In the genomic region with DNA sequence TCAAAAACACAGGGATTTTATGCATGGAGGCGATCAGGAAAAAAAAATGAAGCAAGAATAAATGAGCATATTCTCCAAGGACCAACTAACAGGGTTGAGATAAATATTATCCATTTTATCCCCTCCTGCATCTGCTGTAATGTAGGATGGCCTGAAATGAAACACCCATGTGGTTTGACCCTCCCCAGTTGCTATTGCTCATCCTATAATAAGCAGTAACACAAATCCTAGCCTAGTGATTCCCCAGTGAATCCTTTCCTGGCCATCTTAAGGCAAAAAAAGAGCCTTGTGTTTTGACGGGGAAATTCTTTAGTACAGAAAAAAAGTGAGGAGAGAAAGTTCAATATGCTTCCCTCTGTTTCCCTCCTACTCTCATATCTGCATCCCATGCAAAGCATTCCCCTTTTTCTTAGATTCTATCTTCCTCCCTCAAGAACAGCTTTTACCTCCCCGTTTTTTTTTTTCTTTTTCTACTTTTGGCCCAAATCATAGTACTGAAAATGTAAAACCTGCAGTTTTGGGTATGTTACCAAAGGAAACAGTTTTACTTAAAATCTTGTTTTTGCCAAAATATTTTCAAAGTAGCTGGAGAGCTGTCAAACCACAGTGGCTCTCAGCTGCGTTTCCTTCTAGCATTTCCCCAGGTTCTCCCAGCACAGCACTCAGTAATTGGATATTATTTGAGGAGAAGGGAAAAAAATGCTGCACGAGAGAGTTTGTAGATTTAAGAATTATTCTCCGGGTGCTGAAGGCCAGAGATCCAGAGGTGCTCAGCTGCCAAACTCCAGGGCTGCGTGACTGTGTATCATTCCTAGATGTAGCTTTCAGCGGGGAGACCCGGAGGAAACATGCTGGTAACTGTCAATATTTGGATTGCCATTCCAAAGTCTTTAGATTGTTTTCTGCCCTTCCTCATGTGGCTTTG, we compare ENCODE assay signal across 19 cellular contexts.
DNase-seq lines count a peak whose midpoint lies in the region; ATAC-seq, FAIRE-seq and TF ChIP-seq lines count a peak whose summit lies in the region.
"Had no signal": no experiment of that assay in that cellular context is flagged by ENCODE, and none has a peak within 500 bp of the region (broad histone marks: within the 10 kb centered on the region; RNA-seq: fewer than 3 reads in every experiment).

No MANE protein-coding gene starts in this region.

- peak overlapping the region; percentile 45 to 65 (median 49) for H3K27ac Mint-ChIP-seq in nephron
- H3K27ac Mint-ChIP-seq: activated B cell treated with CpG ODN at 0.5 μM for 24 hours; activated CD8-positive, alpha-beta memory T cell treated with anti-CD3 and anti-CD28 coated beads, Interleukin-2, amount 10 ng/mL, durations not matched to agents 7 days and 5 days; activated naive CD4-positive, alpha-beta T cell treated with anti-CD3 and anti-CD28 coated beads for 36 hours had no signal

- H3K36me3 Mint-ChIP-seq in nephron (ENCODE audit: low read depth), result no peaks in the 10 kb centered on the region
- H3K36me3 Mint-ChIP-seq: activated CD8-positive, alpha-beta memory T cell treated with anti-CD3 and anti-CD28 coated beads, Interleukin-2, amount 10 ng/mL, durations not matched to agents 7 days and 5 days had no signal

- no peak for TF ChIP-seq RAD21 in A549 (conservative IDR thresholded peaks at IDR 0.05 in 1 of 2, IDR thresholded peaks at IDR 0.05 in 1 of 2)

- FAIRE-seq in A549 (lab: Jason Lieb, UNC), result no peak
- FAIRE-seq: A204.1, endometrium, kidney had no signal

- H3K27ac ChIP-seq in A549, result no peak overlapping the region
- H3K27ac ChIP-seq: parathyroid adenoma had no signal

- no peak for TF ChIP-seq CTCF in A549 (IDR thresholded peaks at IDR 0.05)
- no peak for TF ChIP-seq CTCF in nephron (IDR thresholded peaks at IDR 0.05; ENCODE audit: unreplicated experiment in 3 of 3)

- H3K4me1 Mint-ChIP-seq in nephron, result peaks cover 32% of the 10 kb centered on the region
- H3K4me1 Mint-ChIP-seq: activated B cell treated with CpG ODN at 0.5 μM for 24 hours; activated CD8-positive, alpha-beta memory T cell treated with anti-CD3 and anti-CD28 coated beads, Interleukin-2, amount 10 ng/mL, durations not matched to agents 7 days and 5 days had no signal

- no peak overlapping the region for H3K4me3 Mint-ChIP-seq in nephron
- H3K4me3 Mint-ChIP-seq: activated B cell treated with CpG ODN at 0.5 μM for 24 hours; activated CD8-positive, alpha-beta memory T cell treated with anti-CD3 and anti-CD28 coated beads, Interleukin-2, amount 10 ng/mL, durations not matched to agents 7 days and 5 days; activated naive CD4-positive, alpha-beta T cell treated with anti-CD3 and anti-CD28 coated beads for 36 hours had no signal

- WGBS in A549 (ENCODE audit: missing lambda C conversion rate), result 43% methylated on average over 9 of the region's 9 CpGs

- no peaks in the 10 kb centered on the region for H3K9me3 ChIP-seq in A549

- ATAC-seq in A549, result peak; percentile 34 to 47; a peak in 1 of 6 replicates
- ATAC-seq: activated CD8-positive, alpha-beta memory T cell treated with anti-CD3 and anti-CD28 coated beads, Interleukin-2, amount 10 ng/mL, durations not matched to agents 7 days and 5 days had no signal

- H3K4me3 ChIP-seq in A549, result no peak overlapping the region

- TF ChIP-seq EP300 in A549 (IDR thresholded peaks at IDR 0.05), result no peak

- peaks cover 7% of the 10 kb centered on the region for H3K9me3 Mint-ChIP-seq in nephron

- POLR2A ChIA-PET in A549 (lab: Yijun Ruan, JAX), result no interaction called here

- no peaks in the 10 kb centered on the region for H3K27me3 Mint-ChIP-seq in nephron (ENCODE audit: low read depth)
- H3K27me3 Mint-ChIP-seq: activated B cell treated with CpG ODN at 0.5 μM for 24 hours; activated CD8-positive, alpha-beta memory T cell treated with anti-CD3 and anti-CD28 coated beads, Interleukin-2, amount 10 ng/mL, durations not matched to agents 7 days and 5 days had no signal

- no peak for DNase-seq in A549 (ENCODE audit: low read depth in 1 of 2, low spot score in 1 of 2)
- DNase-seq in HS-27A (ENCODE audit: low read depth), result peak; percentile 26
- peak; percentile 56 for DNase-seq in dedifferentiated amniotic fluid mesenchymal stem cell (ENCODE audit: extremely low spot score)
- DNase-seq in LoVo (ENCODE audit: low spot score), result no peak
- no peak for DNase-seq in SHP77 (lab: John Stamatoyannopoulos, UW)
- DNase-seq in SKM-1 (lab: John Stamatoyannopoulos, UW; ENCODE audit: unreplicated experiment), result no peak
- DNase-seq in NCI-H345 (lab: John Stamatoyannopoulos, UW), result no peak
- DNase-seq: activated B cell treated with CpG ODN at 0.5 μM for 24 hours; activated CD8-positive, alpha-beta memory T cell treated with anti-CD3 and anti-CD28 coated beads, Interleukin-2, amount 10 ng/mL, durations not matched to agents 7 days and 5 days; activated naive CD4-positive, alpha-beta T cell treated with anti-CD3 and anti-CD28 coated beads for 36 hours; central memory CD4-positive, alpha-beta T cell; Karpas-422; kidney; NCI-H187; NCI-H748 treated with DMSO at 0.1 percent for 48 hours had no signal

- no peak for TF ChIP-seq POLR2A in A549 (IDR thresholded peaks at IDR 0.05; ENCODE audit: low read length)

- H3K4me1 ChIP-seq in A549, result 0 out of 3 replicates have a peak, but pooled peaks cover 3% of the 10 kb centered on the region
- H3K4me1 ChIP-seq: parathyroid adenoma had no signal

- peak overlapping the region; percentile 34; the same call in 1 of the 3 replicates for H3K4me2 ChIP-seq in A549

- CTCF ChIA-PET in A549 (lab: Yijun Ruan, JAX), result no interaction called here

TF ChIP-seq in A549, 52 proteins besides CTCF, POLR2A, EP300 and RAD21:
- TF ChIP-seq FOSB (CRISPR knock-in tag; IDR thresholded peaks at IDR 0.05), result no peak
- no peak for TF ChIP-seq SREBF2 (IDR thresholded peaks at IDR 0.05)

Comparison
In these comparisons a context has a peak if more than half of its experiments do, and no peak if none do; other contexts are left out.
1. DNase-seq: peak in HS-27A (single experiment) and dedifferentiated amniotic fluid mesenchymal stem cell (single experiment); none in A549 (0 of 2), LoVo (single experiment), SHP77 (0 of 2), SKM-1 (single experiment) and NCI-H345 (single experiment).